ENCODE assay signal across 25 cellular contexts in the genomic region with DNA sequence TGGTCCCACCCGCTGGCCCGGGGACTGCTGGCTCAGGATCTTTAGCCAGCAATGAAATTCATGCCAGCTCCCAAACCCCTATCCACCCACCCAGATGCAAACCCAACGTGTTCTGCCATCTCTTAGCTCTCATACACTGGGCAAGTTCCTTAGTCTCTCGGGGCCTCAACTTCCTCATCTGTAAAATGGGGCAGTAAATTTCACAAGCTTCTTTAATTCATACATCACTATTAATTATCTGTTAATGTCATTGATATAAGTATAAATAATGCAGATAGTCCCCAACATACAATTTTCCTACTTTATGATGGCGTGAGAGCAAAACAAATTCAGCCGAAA.
DNase-seq lines count a peak whose midpoint lies in the region; ATAC-seq, FAIRE-seq and TF ChIP-seq lines count a peak whose summit lies in the region.
"Had no signal": no experiment of that assay in that cellular context is flagged by ENCODE, and none has a peak within 500 bp of the region (broad histone marks: within the 10 kb centered on the region; RNA-seq: fewer than 3 reads in every experiment).

No MANE protein-coding gene starts in this region.

- TF ChIP-seq POLR2A in HepG2 (IDR thresholded peaks at IDR 0.05; ENCODE audit: insufficient read depth in 1 of 2, low read depth in 2 of 2, low read length in 2 of 2) = no peak
- no peak for TF ChIP-seq POLR2A in right lobe of liver (IDR thresholded peaks at IDR 0.05)

- H3K79me2 ChIP-seq in HepG2 (ENCODE audit: insufficient read depth, low read length) = peaks cover 82% of the 10 kb centered on the region

- H3K4me1 ChIP-seq in HepG2 (ENCODE audit: insufficient read depth, low read length) (peaks cover 68% of the 10 kb centered on the region), right lobe of liver (peaks cover 0 to 20% (median 0%) of the 10 kb centered on the region in 4 donors), duodenal mucosa (ENCODE audit: control insufficient read depth in 1 of 2, insufficient read depth in 2 of 2, low read length in 2 of 2) (peaks cover 45 to 47% of the 10 kb centered on the region in 2 donors), neuronal stem cell (ENCODE audit: control insufficient read depth in 2 of 2, insufficient read depth in 1 of 2, low read depth in 1 of 2, low read length in 2 of 2) (peaks cover 10 to 34% of the 10 kb centered on the region in 2 donors)

- peak overlapping the region; percentile 81 for H3K18ac ChIP-seq in neuronal stem cell (ENCODE audit: low read length)

- H3K4me2 ChIP-seq in HepG2 (ENCODE audit: low read depth, low read length) (peak overlapping the region; percentile 91), neuronal stem cell (ENCODE audit: insufficient read depth, low read length, poor library complexity, severe bottlenecking) (no peak overlapping the region)

- peak overlapping the region; percentile 82 for H2AK5ac ChIP-seq in neuronal stem cell (ENCODE audit: low read depth, low read length)

- in situ Hi-C loops in HepG2 (cut with HindIII; ENCODE audit: extremely low pct_ligation_motif_present, low pct_unique_long_range_greater_than_20kb) = loop anchor here (5.0 kb wide), 1 partner anchor 397 kb away; the partner anchor contains the start of gene SOX9

- H3K27me3 ChIP-seq in HepG2 (ENCODE audit: control insufficient read depth in 1 of 2, insufficient read depth in 2 of 2, low read length in 2 of 2) (no peaks in the 10 kb centered on the region), right lobe of liver (no peaks in the 10 kb centered on the region), duodenal mucosa (ENCODE audit: control insufficient read depth in 1 of 2, insufficient read depth in 2 of 2, low read length in 2 of 2) (no peaks in the 10 kb centered on the region), neuronal stem cell (ENCODE audit: control insufficient read depth in 3 of 3, insufficient read depth in 3 of 3, low read depth in 1 of 3, low read length in 3 of 3) (no peaks in the 10 kb centered on the region)
- H3K27me3 ChIP-seq: thyroid gland had no signal

- no peaks in the 10 kb centered on the region for H3K36me3 ChIP-seq in HepG2 (replicated peaks in 1 of 2; ENCODE audit: control insufficient read depth in 1 of 2, insufficient read depth in 2 of 2, low read length in 2 of 2)
- H3K36me3 ChIP-seq in right lobe of liver = no peaks in the 10 kb centered on the region
- no peaks in the 10 kb centered on the region for H3K36me3 ChIP-seq in duodenal mucosa (ENCODE audit: control insufficient read depth in 1 of 2, insufficient read depth in 2 of 2, low read length in 2 of 2)
- H3K36me3 ChIP-seq in neuronal stem cell (replicated peaks in 1 of 2; ENCODE audit: control insufficient read depth in 2 of 2, insufficient read depth in 2 of 2, low read length in 2 of 2) = no peaks in the 10 kb centered on the region
- H3K36me3 ChIP-seq: heart left ventricle, thyroid gland had no signal

- DNase-seq in HepG2 (ENCODE audit: low spot score) = no peak
- no peak for DNase-seq in right lobe of liver
- DNase-seq in neuronal stem cell (ENCODE audit: low spot score) = no peak
- DNase-seq: 8988T; activated CD4-positive, alpha-beta memory T cell treated with anti-CD3 and anti-CD28 coated beads for 36 hours; activated CD8-positive, alpha-beta memory T cell treated with anti-CD3 and anti-CD28 coated beads, Interleukin-2, amount 50 U/mL, for 48 hours; activated effector memory CD4-positive, alpha-beta T cell treated with Interleukin-2 at 50 U/mL for 16 hours; activated naive CD8-positive, alpha-beta T cell treated with anti-CD3 and anti-CD28 coated beads for 36 hours; effector memory CD4-positive, alpha-beta T cell; erythroblast; heart left ventricle; left cardiac atrium; naive B cell; NCI-H82; right cardiac atrium; stimulated activated CD4-positive, alpha-beta T cell treated with anti-CD3 and anti-CD28 coated beads, Interleukin-12 subunit alpha, Interleukin-12 subunit beta, amount 100 ng/mL, for 4 hours; stimulated activated CD4-positive, alpha-beta T cell treated with anti-CD3 and anti-CD28 coated beads, Interleukin-4, amount 100 ng/mL, for 4 hours; stimulated activated naive CD4-positive, alpha-beta T cell; thyroid gland had no signal

- peak overlapping the region; percentile 88 for H4K8ac ChIP-seq in neuronal stem cell (ENCODE audit: low read depth, low read length)

- ATAC-seq in HepG2 = no peak
- no peak for ATAC-seq in right lobe of liver
- no peak for ATAC-seq in GM18867 (IDR thresholded peaks at IDR 0.05; ENCODE audit: unreplicated experiment)
- no peak for ATAC-seq in HG03095 (IDR thresholded peaks at IDR 0.05; ENCODE audit: unreplicated experiment)
- no peak for ATAC-seq in SK-N-SH treated with all-trans-retinoic acid at 6 μM for 48 hours
- no peak for ATAC-seq in HG03159 (IDR thresholded peaks at IDR 0.05; ENCODE audit: unreplicated experiment)
- ATAC-seq: heart left ventricle, left cardiac atrium, Right ventricle myocardium inferior had no signal

- peak overlapping the region; percentile 74 for H3K23ac ChIP-seq in neuronal stem cell (ENCODE audit: low read depth, low read length, poor library complexity)

- H3K14ac ChIP-seq in neuronal stem cell (ENCODE audit: low read length) = no peak overlapping the region

- H4K91ac ChIP-seq in neuronal stem cell (ENCODE audit: low read depth, low read length, poor library complexity) = no peak overlapping the region

- H3K9me3 ChIP-seq in HepG2 (ENCODE audit: low read length) (no peaks in the 10 kb centered on the region), right lobe of liver (no peaks in the 10 kb centered on the region), duodenal mucosa (ENCODE audit: control insufficient read depth in 1 of 2, low read length in 2 of 2) (no peaks in the 10 kb centered on the region), neuronal stem cell (replicated peaks in 1 of 2; ENCODE audit: control insufficient read depth in 2 of 2, insufficient read depth in 1 of 2, low read depth in 1 of 2, low read length in 2 of 2) (no peaks in the 10 kb centered on the region)
- H3K9me3 ChIP-seq: heart left ventricle, thyroid gland had no signal

- TF ChIP-seq CTCF in HepG2 (CRISPR knock-in tag; IDR thresholded peaks at IDR 0.05) (no peak), right lobe of liver (IDR thresholded peaks at IDR 0.05) (no peak)

- peak overlapping the region; percentile 43 to 69 (median 51) for H3K4me3 ChIP-seq in HepG2 (replicated peaks in 1 of 3; ENCODE audit: insufficient read depth in 1 of 3, low read depth in 2 of 3, low read length in 3 of 3)
- H3K4me3 ChIP-seq in right lobe of liver = no peak overlapping the region
- H3K4me3 ChIP-seq in duodenal mucosa (ENCODE audit: low read depth in 1 of 2, low read length in 2 of 2) = peak overlapping the region in 1 of 2 donors; percentile 45
- no peak overlapping the region for H3K4me3 ChIP-seq in neuronal stem cell (ENCODE audit: low read length in 2 of 2)
- H3K4me3 ChIP-seq: heart left ventricle, thyroid gland had no signal

- peaks cover 16% of the 10 kb centered on the region for H4K20me1 ChIP-seq in HepG2 (ENCODE audit: insufficient read depth, low read length)

- intact Hi-C loops in HepG2 (cut with micrococcal nuclease; ENCODE audit: unreplicated experiment) = loop anchor here (1.0 to 2.0 kb wide), 6 partner anchors 17 to 393 kb away; no protein-coding TSS in a partner anchor
- intact Hi-C loops in right lobe of liver (cut with DNase I) = no loop called here

- no peak for TF ChIP-seq RAD21 in HepG2 (CRISPR knock-in tag; IDR thresholded peaks at IDR 0.05)

- H3K79me1 ChIP-seq in neuronal stem cell (ENCODE audit: low read depth, low read length) = no peaks in the 10 kb centered on the region

- H2BK5ac ChIP-seq in neuronal stem cell (ENCODE audit: low read length) = peak overlapping the region; percentile 77

- peak overlapping the region; percentile 68 for H2BK12ac ChIP-seq in neuronal stem cell (ENCODE audit: low read length)

- FAIRE-seq in HepG2 (lab: Jason Lieb, UNC) = no peak

- TF ChIP-seq EP300 in HepG2 (IDR thresholded peaks at IDR 0.05; ENCODE audit: low read depth in 2 of 2, low read length in 2 of 2) (no peak), HepG2 (CRISPR knock-in tag; IDR thresholded peaks at IDR 0.05; ENCODE audit: borderline replicate concordance) (no peak)

- H3K4ac ChIP-seq in neuronal stem cell (ENCODE audit: low read length) = no peak overlapping the region

- H2BK120ac ChIP-seq in neuronal stem cell (ENCODE audit: low read depth, low read length) = no peak overlapping the region

- H3K27ac ChIP-seq in HepG2 (ENCODE audit: extremely low read length, insufficient read depth, low read length) (peak overlapping the region; percentile 56), right lobe of liver (no peak overlapping the region), duodenal mucosa (ENCODE audit: low read depth, low read length) (peak overlapping the region; percentile 51), neuronal stem cell (replicated peaks; ENCODE audit: low read length) (no peak overlapping the region)
- H3K27ac ChIP-seq: heart left ventricle had no signal

- H2AFZ ChIP-seq in HepG2 (ENCODE audit: low read length) = no peak overlapping the region
- H2AFZ ChIP-seq in neuronal stem cell (ENCODE audit: low read length) = no peak overlapping the region

- POLR2A ChIA-PET in HepG2 (lab: Yijun Ruan, JAX) = interaction anchor here (0.9 to 2.7 kb wide), 14 partner anchors 11 to 838 kb away, joined by 3 to 32 read pairs (median 5); partner anchors contain the start of gene SOX9

- H2BK15ac ChIP-seq in neuronal stem cell (ENCODE audit: low read length) = peak overlapping the region; percentile 86

- H3K9ac ChIP-seq in HepG2 (ENCODE audit: insufficient read depth, low read depth, low read length) = peak overlapping the region; percentile 56
- peak overlapping the region in 1 of 2 donors; percentile 38 for H3K9ac ChIP-seq in duodenal mucosa (ENCODE audit: low read depth in 1 of 2, low read length in 2 of 2)
- H3K9ac ChIP-seq in neuronal stem cell (ENCODE audit: low read depth, low read length, poor library complexity) = no peak overlapping the region

- 70% methylated on average over 4 of the region's 6 CpGs for WGBS in HepG2 (ENCODE audit: low lambda C conversion rate)
- 71% methylated on average over 5 of the region's 6 CpGs for WGBS in right lobe of liver (ENCODE audit: insufficient coverage, low coverage, low lambda C conversion rate, missing lambda C conversion rate)
- WGBS in neuronal stem cell (ENCODE audit: extremely low coverage in 2 of 2, insufficient read length in 2 of 2, insufficient replicate concordance in 1 of 2), 2 donors = no CpG with 5 or more reads among the region's 6 CpGs

- no TSS peak for BruUV-seq in HepG2 (replicated peaks; lab: Mats Ljungman, UMichigan)

- CTCF ChIA-PET in HepG2 (lab: Yijun Ruan, JAX; ENCODE audit: low intra/inter-chr PET ratio, low total read pairs) = no interaction called here

TF ChIP-seq in SK-N-SH treated with all-trans-retinoic acid at 6 μM for 48 hours, 23 proteins besides CTCF, POLR2A, EP300 and RAD21 (continues in another document):
- no peak for TF ChIP-seq ISL1 (CRISPR knock-in tag; IDR thresholded peaks at IDR 0.05)

Comparison
In these comparisons a context has a peak if more than half of its experiments do, and no peak if none do; other contexts are left out.
1. H3K27ac ChIP-seq: peak in HepG2 (single experiment) and duodenal mucosa (single experiment); none in right lobe of liver (0 of 3) and neuronal stem cell (single experiment).
2. H3K4me3 ChIP-seq: peak in HepG2 (3 of 3); none in right lobe of liver (0 of 3) and neuronal stem cell (0 of 2).